In the genomic region with DNA sequence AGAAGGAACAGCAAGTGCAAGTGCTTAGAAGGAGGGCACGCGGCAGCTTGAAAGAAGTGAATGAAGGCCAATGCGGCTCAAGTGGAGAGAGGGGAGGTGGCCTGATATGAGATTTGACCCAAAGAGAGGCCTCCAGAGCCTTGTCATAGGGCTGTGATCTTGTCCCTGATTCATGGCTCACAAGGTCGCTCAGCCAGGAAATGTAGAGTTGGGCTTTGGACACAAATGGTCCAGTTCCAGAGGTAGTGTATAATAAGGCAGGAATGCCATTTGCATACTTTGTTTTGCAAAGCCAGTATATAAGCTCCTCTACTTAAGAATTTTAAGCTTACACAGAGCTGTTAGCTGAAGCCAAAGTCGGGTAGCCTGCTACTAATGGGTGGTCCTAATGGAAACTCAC, we compare ENCODE assay signal across 2 cellular contexts.
TF ChIP-seq lines count a peak whose summit lies in the region.

No MANE protein-coding gene starts in this region.

TF ChIP-seq in HepG2, 621 proteins besides CTCF, POLR2A, EP300 and RAD21 (continues in another document):
- TF ChIP-seq ZSCAN30 (CRISPR knock-in tag; IDR thresholded peaks at IDR 0.05) (no peak), ZNF777 (CRISPR knock-in tag; IDR thresholded peaks at IDR 0.05) (no peak), SIN3B (IDR thresholded peaks at IDR 0.05; ENCODE audit: low read length) (no peak), ZNF143 (CRISPR knock-in tag; IDR thresholded peaks at IDR 0.05) (no peak), POLR2AphosphoS2 (IDR thresholded peaks at IDR 0.05; ENCODE audit: low read depth, low read length) (no peak), ZNF746 (CRISPR knock-in tag; IDR thresholded peaks at IDR 0.05) (no peak), ELF3 (CRISPR knock-in tag; IDR thresholded peaks at IDR 0.05) (no peak), HMGXB4 (CRISPR knock-in tag; IDR thresholded peaks at IDR 0.05; ENCODE audit: borderline replicate concordance in 1 of 2, low read depth in 1 of 2) (no peak), TRIM24 (CRISPR knock-in tag; IDR thresholded peaks at IDR 0.05) (no peak), ESRRA (CRISPR knock-in tag; IDR thresholded peaks at IDR 0.05; ENCODE audit: low read depth) (no peak), ZNF556 (CRISPR knock-in tag; IDR thresholded peaks at IDR 0.05; ENCODE audit: borderline replicate concordance) (no peak)
- TF ChIP-seq, protein P1, sequence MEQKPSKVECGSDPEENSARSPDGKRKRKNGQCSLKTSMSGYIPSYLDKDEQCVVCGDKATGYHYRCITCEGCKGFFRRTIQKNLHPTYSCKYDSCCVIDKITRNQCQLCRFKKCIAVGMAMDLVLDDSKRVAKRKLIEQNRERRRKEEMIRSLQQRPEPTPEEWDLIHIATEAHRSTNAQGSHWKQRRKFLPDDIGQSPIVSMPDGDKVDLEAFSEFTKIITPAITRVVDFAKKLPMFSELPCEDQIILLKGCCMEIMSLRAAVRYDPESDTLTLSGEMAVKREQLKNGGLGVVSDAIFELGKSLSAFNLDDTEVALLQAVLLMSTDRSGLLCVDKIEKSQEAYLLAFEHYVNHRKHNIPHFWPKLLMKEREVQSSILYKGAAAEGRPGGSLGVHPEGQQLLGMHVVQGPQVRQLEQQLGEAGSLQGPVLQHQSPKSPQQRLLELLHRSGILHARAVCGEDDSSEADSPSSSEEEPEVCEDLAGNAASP (CRISPR knock-in tag; IDR thresholded peaks at IDR 0.05; ENCODE audit: borderline replicate concordance), result no peak
- TF ChIP-seq, protein P2, sequence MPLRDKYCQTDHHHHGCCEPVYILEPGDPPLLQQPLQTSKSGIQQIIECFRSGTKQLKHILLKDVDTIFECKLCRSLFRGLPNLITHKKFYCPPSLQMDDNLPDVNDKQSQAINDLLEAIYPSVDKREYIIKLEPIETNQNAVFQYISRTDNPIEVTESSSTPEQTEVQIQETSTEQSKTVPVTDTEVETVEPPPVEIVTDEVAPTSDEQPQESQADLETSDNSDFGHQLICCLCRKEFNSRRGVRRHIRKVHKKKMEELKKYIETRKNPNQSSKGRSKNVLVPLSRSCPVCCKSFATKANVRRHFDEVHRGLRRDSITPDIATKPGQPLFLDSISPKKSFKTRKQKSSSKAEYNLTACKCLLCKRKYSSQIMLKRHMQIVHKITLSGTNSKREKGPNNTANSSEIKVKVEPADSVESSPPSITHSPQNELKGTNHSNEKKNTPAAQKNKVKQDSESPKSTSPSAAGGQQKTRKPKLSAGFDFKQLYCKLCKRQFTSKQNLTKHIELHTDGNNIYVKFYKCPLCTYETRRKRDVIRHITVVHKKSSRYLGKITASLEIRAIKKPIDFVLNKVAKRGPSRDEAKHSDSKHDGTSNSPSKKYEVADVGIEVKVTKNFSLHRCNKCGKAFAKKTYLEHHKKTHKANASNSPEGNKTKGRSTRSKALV (CRISPR knock-in tag; IDR thresholded peaks at IDR 0.05), result no peak

TF ChIP-seq in SK-N-SH, 30 proteins besides CTCF, POLR2A, EP300 and RAD21:
- TF ChIP-seq POLR2AphosphoS5 (IDR thresholded peaks at IDR 0.05; ENCODE audit: low read depth, low read length), result no peak
